Comparison of ENCODE assay signal across 1 cellular context in the genomic region with DNA sequence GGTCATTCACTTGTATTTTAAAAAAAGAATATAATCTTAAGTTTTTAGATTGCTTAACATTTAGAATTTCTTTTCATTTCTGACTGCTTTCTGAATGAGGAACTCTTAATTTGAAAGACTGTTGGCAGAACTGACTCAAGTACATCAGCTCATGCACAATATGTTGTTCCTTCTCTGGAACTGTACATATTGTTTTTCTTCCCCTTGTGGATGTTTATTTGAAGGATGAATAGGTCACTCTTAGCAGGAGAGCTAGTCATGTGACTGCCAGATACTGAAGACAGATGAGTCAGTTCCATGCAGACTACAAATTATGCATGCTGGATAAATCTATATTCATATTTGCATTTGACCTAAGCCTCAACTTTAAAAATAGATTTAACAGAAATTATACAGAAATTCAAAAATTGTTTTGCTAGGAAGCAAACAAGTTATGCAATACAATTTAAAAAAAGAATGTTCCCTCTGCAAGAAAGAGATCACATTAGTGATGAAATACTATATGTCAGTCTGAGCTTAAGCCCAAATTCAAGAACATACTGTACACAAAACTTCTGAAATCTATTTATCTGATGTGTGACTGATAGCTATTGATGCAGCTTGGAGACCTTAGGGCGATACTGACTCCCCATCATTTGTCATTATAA.
TF ChIP-seq lines count a peak whose summit lies in the region.

No MANE protein-coding gene starts in this region.

TF ChIP-seq in SK-N-SH, 30 proteins besides CTCF, POLR2A, EP300 and RAD21 (continued from another document):
- TF ChIP-seq, protein P1, sequence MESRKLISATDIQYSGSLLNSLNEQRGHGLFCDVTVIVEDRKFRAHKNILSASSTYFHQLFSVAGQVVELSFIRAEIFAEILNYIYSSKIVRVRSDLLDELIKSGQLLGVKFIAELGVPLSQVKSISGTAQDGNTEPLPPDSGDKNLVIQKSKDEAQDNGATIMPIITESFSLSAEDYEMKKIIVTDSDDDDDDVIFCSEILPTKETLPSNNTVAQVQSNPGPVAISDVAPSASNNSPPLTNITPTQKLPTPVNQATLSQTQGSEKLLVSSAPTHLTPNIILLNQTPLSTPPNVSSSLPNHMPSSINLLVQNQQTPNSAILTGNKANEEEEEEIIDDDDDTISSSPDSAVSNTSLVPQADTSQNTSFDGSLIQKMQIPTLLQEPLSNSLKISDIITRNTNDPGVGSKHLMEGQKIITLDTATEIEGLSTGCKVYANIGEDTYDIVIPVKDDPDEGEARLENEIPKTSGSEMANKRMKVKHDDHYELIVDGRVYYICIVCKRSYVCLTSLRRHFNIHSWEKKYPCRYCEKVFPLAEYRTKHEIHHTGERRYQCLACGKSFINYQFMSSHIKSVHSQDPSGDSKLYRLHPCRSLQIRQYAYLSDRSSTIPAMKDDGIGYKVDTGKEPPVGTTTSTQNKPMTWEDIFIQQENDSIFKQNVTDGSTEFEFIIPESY (IDR thresholded peaks at IDR 0.05; ENCODE audit: borderline replicate concordance, low read depth): no peak
- TF ChIP-seq SMC3 (IDR thresholded peaks at IDR 0.05; ENCODE audit: low read depth, low read length): no peak
- TF ChIP-seq RXRA (IDR thresholded peaks at IDR 0.05; ENCODE audit: borderline replicate concordance, low read depth): peak; percentile 31; the same call in 1 of the 2 replicates
- 0 out of 2 replicates have a peak, but pooled peaks have one; percentile 24 for TF ChIP-seq FOXM1 (IDR thresholded peaks at IDR 0.05; ENCODE audit: low read depth)
- no peak for TF ChIP-seq MXI1 (IDR thresholded peaks at IDR 0.05; ENCODE audit: low read depth, low read length)
- TF ChIP-seq JUND (IDR thresholded peaks at IDR 0.05): peak; percentile 66; the same call in 1 of the 2 replicates
- TF ChIP-seq POLR2AphosphoS5 (IDR thresholded peaks at IDR 0.05; ENCODE audit: low read depth, low read length): peak; percentile 47; the same call in 1 of the 2 replicates
- TF ChIP-seq GABPA (IDR thresholded peaks at IDR 0.05; ENCODE audit: low read depth): no peak
- no peak for TF ChIP-seq RFX5 (IDR thresholded peaks at IDR 0.05; ENCODE audit: low read length)
- TF ChIP-seq TCF12 (IDR thresholded peaks at IDR 0.05): peak; percentile 78; the same call in 1 of the 2 replicates
- TF ChIP-seq RCOR1 (IDR thresholded peaks at IDR 0.05; ENCODE audit: low read length): no peak
- no peak for TF ChIP-seq ELF1 (IDR thresholded peaks at IDR 0.05)
- TF ChIP-seq, protein P2, sequence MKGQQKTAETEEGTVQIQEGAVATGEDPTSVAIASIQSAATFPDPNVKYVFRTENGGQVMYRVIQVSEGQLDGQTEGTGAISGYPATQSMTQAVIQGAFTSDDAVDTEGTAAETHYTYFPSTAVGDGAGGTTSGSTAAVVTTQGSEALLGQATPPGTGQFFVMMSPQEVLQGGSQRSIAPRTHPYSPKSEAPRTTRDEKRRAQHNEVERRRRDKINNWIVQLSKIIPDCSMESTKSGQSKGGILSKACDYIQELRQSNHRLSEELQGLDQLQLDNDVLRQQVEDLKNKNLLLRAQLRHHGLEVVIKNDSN (IDR thresholded peaks at IDR 0.05; ENCODE audit: borderline replicate concordance, low read depth): peak; percentile 87
- TF ChIP-seq FOSL2 (IDR thresholded peaks at IDR 0.05; ENCODE audit: borderline replicate concordance, low read depth): peak; percentile 41; the same call in 1 of the 2 replicates
- TF ChIP-seq SIN3A (IDR thresholded peaks at IDR 0.05; ENCODE audit: borderline replicate concordance, low read depth, low read length): no peak
- TF ChIP-seq TEAD4 (IDR thresholded peaks at IDR 0.05; ENCODE audit: borderline replicate concordance, insufficient read depth): 0 out of 2 replicates have a peak, but pooled peaks have one; percentile 29
- 0 out of 2 replicates have a peak, but pooled peaks have one; percentile 14 for TF ChIP-seq MEF2A (IDR thresholded peaks at IDR 0.05; ENCODE audit: borderline replicate concordance, low read depth)
- TF ChIP-seq TAF1 (IDR thresholded peaks at IDR 0.05; ENCODE audit: borderline replicate concordance, low read depth, low read length): no peak
- TF ChIP-seq, protein P3, sequence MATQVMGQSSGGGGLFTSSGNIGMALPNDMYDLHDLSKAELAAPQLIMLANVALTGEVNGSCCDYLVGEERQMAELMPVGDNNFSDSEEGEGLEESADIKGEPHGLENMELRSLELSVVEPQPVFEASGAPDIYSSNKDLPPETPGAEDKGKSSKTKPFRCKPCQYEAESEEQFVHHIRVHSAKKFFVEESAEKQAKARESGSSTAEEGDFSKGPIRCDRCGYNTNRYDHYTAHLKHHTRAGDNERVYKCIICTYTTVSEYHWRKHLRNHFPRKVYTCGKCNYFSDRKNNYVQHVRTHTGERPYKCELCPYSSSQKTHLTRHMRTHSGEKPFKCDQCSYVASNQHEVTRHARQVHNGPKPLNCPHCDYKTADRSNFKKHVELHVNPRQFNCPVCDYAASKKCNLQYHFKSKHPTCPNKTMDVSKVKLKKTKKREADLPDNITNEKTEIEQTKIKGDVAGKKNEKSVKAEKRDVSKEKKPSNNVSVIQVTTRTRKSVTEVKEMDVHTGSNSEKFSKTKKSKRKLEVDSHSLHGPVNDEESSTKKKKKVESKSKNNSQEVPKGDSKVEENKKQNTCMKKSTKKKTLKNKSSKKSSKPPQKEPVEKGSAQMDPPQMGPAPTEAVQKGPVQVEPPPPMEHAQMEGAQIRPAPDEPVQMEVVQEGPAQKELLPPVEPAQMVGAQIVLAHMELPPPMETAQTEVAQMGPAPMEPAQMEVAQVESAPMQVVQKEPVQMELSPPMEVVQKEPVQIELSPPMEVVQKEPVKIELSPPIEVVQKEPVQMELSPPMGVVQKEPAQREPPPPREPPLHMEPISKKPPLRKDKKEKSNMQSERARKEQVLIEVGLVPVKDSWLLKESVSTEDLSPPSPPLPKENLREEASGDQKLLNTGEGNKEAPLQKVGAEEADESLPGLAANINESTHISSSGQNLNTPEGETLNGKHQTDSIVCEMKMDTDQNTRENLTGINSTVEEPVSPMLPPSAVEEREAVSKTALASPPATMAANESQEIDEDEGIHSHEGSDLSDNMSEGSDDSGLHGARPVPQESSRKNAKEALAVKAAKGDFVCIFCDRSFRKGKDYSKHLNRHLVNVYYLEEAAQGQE (IDR thresholded peaks at IDR 0.05; ENCODE audit: low read depth, low read length): no peak
- TF ChIP-seq, protein P4, sequence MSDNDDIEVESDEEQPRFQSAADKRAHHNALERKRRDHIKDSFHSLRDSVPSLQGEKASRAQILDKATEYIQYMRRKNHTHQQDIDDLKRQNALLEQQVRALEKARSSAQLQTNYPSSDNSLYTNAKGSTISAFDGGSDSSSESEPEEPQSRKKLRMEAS (IDR thresholded peaks at IDR 0.05; ENCODE audit: low read depth): peak; percentile 61
